ENCODE assay signal across 23 cellular contexts in the genomic region with DNA sequence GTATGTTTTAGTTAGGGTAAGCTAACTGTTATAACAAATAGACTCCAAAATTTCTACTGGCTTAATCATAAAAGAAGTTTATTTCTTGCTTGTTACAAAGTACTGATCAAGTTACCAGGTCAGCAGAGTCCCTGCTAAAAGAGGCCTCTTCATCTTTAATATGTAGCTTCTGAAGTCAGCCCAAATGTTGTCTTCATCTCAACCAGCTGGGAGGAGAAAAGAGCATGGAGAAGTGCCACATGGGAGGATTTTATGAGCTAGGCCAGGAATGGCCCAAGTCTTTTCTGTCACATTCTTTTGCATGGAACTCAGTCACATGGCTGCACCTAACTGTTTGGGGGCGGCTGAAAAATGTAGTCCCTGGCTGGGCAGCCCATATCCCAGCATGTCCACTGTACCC.
DNase-seq lines count a peak whose midpoint lies in the region; ATAC-seq and TF ChIP-seq lines count a peak whose summit lies in the region.
"Had no signal": no experiment of that assay in that cellular context is flagged by ENCODE, and none has a peak within 500 bp of the region (broad histone marks: within the 10 kb centered on the region; RNA-seq: fewer than 3 reads in every experiment).

No MANE protein-coding gene starts in this region.

- no peak overlapping the region for H3K23ac ChIP-seq in mesenchymal stem cell (ENCODE audit: low read length in 2 of 2)

- H3K79me1 ChIP-seq in mesenchymal stem cell (replicated peaks; ENCODE audit: low read length, poor library complexity, severe bottlenecking): no peaks in the 10 kb centered on the region

- H3K9me3 ChIP-seq in endodermal cell (ENCODE audit: control insufficient read depth, low read length): peaks cover 7% of the 10 kb centered on the region
- no peaks in the 10 kb centered on the region for H3K9me3 ChIP-seq in mesenchymal stem cell (ENCODE audit: control insufficient read depth, low read length)
- no peaks in the 10 kb centered on the region for H3K9me3 ChIP-seq in gastrocnemius medialis
- H3K9me3 ChIP-seq: BLaER1 treated with 17β-estradiol and CSF1 and Interleukin-3, amounts not matched to agents 10 nM and 100 nM; Caco-2 had no signal

- H3K4me2 ChIP-seq in mesenchymal stem cell (ENCODE audit: low read length, poor library complexity, severe bottlenecking): no peak overlapping the region
- H3K4me2 ChIP-seq: BLaER1 treated with 17β-estradiol and CSF1 and Interleukin-3, amounts not matched to agents 10 nM and 100 nM had no signal

- H3K18ac ChIP-seq in mesenchymal stem cell (ENCODE audit: low read depth in 1 of 2, low read length in 2 of 2): no peak overlapping the region

- no peak overlapping the region for H2BK120ac ChIP-seq in mesenchymal stem cell (ENCODE audit: low read depth, low read length)

- H3K27me3 ChIP-seq in endodermal cell (ENCODE audit: control insufficient read depth, insufficient read depth, low read length, poor library complexity, severe bottlenecking) (no peaks in the 10 kb centered on the region), mesenchymal stem cell (ENCODE audit: control insufficient read depth in 1 of 2, insufficient read depth in 1 of 2, low read length in 2 of 2) (no peaks in the 10 kb centered on the region), gastrocnemius medialis (no peaks in the 10 kb centered on the region)
- H3K27me3 ChIP-seq: BLaER1 treated with 17β-estradiol and CSF1 and Interleukin-3, amounts not matched to agents 10 nM and 100 nM had no signal

- intact Hi-C loops in gastrocnemius medialis (cut with DNase I; ENCODE audit: low total_unique reads): no loop called here

- H3K4me1 ChIP-seq in endodermal cell (ENCODE audit: control insufficient read depth, insufficient read depth, low read length) (peaks cover 25% of the 10 kb centered on the region), mesenchymal stem cell (ENCODE audit: control insufficient read depth, insufficient read depth, low read depth, low read length) (peaks cover 2% of the 10 kb centered on the region), gastrocnemius medialis (no peaks in the 10 kb centered on the region)
- H3K4me1 ChIP-seq: BLaER1 treated with 17β-estradiol and CSF1 and Interleukin-3, amounts not matched to agents 10 nM and 100 nM had no signal

- H3K27me3 Mint-ChIP-seq in endodermal cell (ENCODE audit: insufficient read depth): no peaks in the 10 kb centered on the region
- H3K27me3 Mint-ChIP-seq: CD4-positive, alpha-beta T cell had no signal

- TF ChIP-seq POLR2A in gastrocnemius medialis (IDR thresholded peaks at IDR 0.05): no peak

- no peak overlapping the region for H3K27ac Mint-ChIP-seq in endodermal cell
- H3K27ac Mint-ChIP-seq: B cell; CD4-positive, alpha-beta T cell; CD8-positive, alpha-beta T cell had no signal

- DNase-seq in EH (ENCODE audit: low read depth) (peak; percentile 30), HFF-Myc (ENCODE audit: extremely low read depth, low read depth) (peak; percentile 14), endodermal cell (no peak), mesenchymal stem cell (no peak), SHP77 (lab: John Stamatoyannopoulos, UW) (no peak), gastrocnemius medialis (no peak), NOMO-1 treated with dmso at 0.1 percent for 144 hours (lab: John Stamatoyannopoulos, UW; ENCODE audit: unreplicated experiment) (no peak)
- DNase-seq: 8988T; AML-193; Caco-2; Calu3; CD4-positive, alpha-beta T cell; CD8-positive, alpha-beta T cell; DMS153; DMS53; DMS79; DND-41; GF-D8 had no signal

- H3K9ac ChIP-seq in endodermal cell (ENCODE audit: extremely low read depth, low read length, poor library complexity, severe bottlenecking) (no peak overlapping the region), mesenchymal stem cell (ENCODE audit: low read length) (no peak overlapping the region)
- H3K9ac ChIP-seq: BLaER1 treated with 17β-estradiol and CSF1 and Interleukin-3, amounts not matched to agents 10 nM and 100 nM had no signal

- no peak overlapping the region for H2AK5ac ChIP-seq in mesenchymal stem cell (ENCODE audit: low read length, severe bottlenecking)

- H3K36me3 Mint-ChIP-seq in endodermal cell (ENCODE audit: low read depth): no peaks in the 10 kb centered on the region

- H2AFZ ChIP-seq in mesenchymal stem cell (ENCODE audit: low read depth, low read length): no peak overlapping the region

- no peak overlapping the region for H4K91ac ChIP-seq in mesenchymal stem cell (ENCODE audit: low read length)

- no peak overlapping the region for H3K4ac ChIP-seq in mesenchymal stem cell (ENCODE audit: low read depth in 1 of 2, low read length in 2 of 2)

- H3K4me1 Mint-ChIP-seq in endodermal cell: peaks cover 29% of the 10 kb centered on the region
- H3K4me1 Mint-ChIP-seq: B cell had no signal

- 87 to 100% methylated on average over 1 of the region's 1 CpG for WGBS in endodermal cell (ENCODE audit: insufficient coverage in 1 of 2, insufficient read length in 1 of 2), 2 experiments
- WGBS in mesenchymal stem cell: 100% methylated on average over 1 of the region's 1 CpG

- H3K27ac ChIP-seq in endodermal cell (ENCODE audit: low read depth, low read length): no peak overlapping the region
- peak overlapping the region; percentile 25 for H3K27ac ChIP-seq in mesenchymal stem cell (ENCODE audit: low read length, poor library complexity, severe bottlenecking)
- no peak overlapping the region for H3K27ac ChIP-seq in gastrocnemius medialis
- H3K27ac ChIP-seq: BLaER1 treated with 17β-estradiol and CSF1 and Interleukin-3, amounts not matched to agents 10 nM and 100 nM; C4-2B had no signal

- TF ChIP-seq CTCF in HFF-Myc (IDR thresholded peaks at IDR 0.05; ENCODE audit: low read depth, low read length, missing control alignments) (no peak), endodermal cell (conservative IDR thresholded peaks at IDR 0.05) (no peak), gastrocnemius medialis (IDR thresholded peaks at IDR 0.05 in 4 of 5, conservative IDR thresholded peaks at IDR 0.05 in 1 of 5) (no peak)

- H3K9me3 Mint-ChIP-seq in endodermal cell: no peaks in the 10 kb centered on the region
- H3K9me3 Mint-ChIP-seq: CD4-positive, alpha-beta T cell; CD8-positive, alpha-beta T cell had no signal

- H3K14ac ChIP-seq in mesenchymal stem cell (ENCODE audit: low read length in 2 of 2): no peak overlapping the region

- H4K8ac ChIP-seq in mesenchymal stem cell (ENCODE audit: low read length): no peak overlapping the region

- in situ Hi-C loops in gastrocnemius medialis (cut with MboI; ENCODE audit: low sequenced_read_pairs in 4 of 4): no loop called here

- no peak overlapping the region for H2BK15ac ChIP-seq in mesenchymal stem cell (ENCODE audit: low read depth, poor library complexity, severe bottlenecking)

- no peak overlapping the region for H2BK5ac ChIP-seq in mesenchymal stem cell (ENCODE audit: low read depth, low read length, poor library complexity, severe bottlenecking)

- no peak for ATAC-seq in gastrocnemius medialis
- ATAC-seq in HG03196 (IDR thresholded peaks at IDR 0.05; ENCODE audit: unreplicated experiment): no peak
- ATAC-seq: CD8-positive, alpha-beta T cell; GM12878 had no signal

- no peak overlapping the region for H3K4me3 Mint-ChIP-seq in endodermal cell
- H3K4me3 Mint-ChIP-seq: B cell; CD4-positive, alpha-beta T cell; CD8-positive, alpha-beta T cell had no signal

- H3K36me3 ChIP-seq in endodermal cell (ENCODE audit: control insufficient read depth, insufficient read depth, low read length) (no peaks in the 10 kb centered on the region), mesenchymal stem cell (ENCODE audit: control insufficient read depth in 1 of 2, insufficient read depth in 2 of 2, low read depth in 1 of 2, low read length in 2 of 2) (no peaks in the 10 kb centered on the region), gastrocnemius medialis (no peaks in the 10 kb centered on the region)
- H3K36me3 ChIP-seq: BLaER1 treated with 17β-estradiol and CSF1 and Interleukin-3, amounts not matched to agents 10 nM and 100 nM had no signal

- H3K4me3 ChIP-seq in HFF-Myc (replicated peaks; ENCODE audit: low read depth, low read length): no peak overlapping the region
- H3K4me3 ChIP-seq in endodermal cell (ENCODE audit: low read length): peak overlapping the region; percentile 14
- H3K4me3 ChIP-seq in mesenchymal stem cell (ENCODE audit: insufficient read depth in 1 of 2, low read depth in 1 of 2, low read length in 2 of 2): no peak overlapping the region
- H3K4me3 ChIP-seq in gastrocnemius medialis: no peak overlapping the region
- H3K4me3 ChIP-seq: BLaER1 treated with 17β-estradiol and CSF1 and Interleukin-3, amounts not matched to agents 10 nM and 100 nM; GM12878 had no signal

- H2BK12ac ChIP-seq in mesenchymal stem cell (ENCODE audit: low read length in 2 of 2): no peak overlapping the region

Comparison
In these comparisons a context has a peak if more than half of its experiments do, and no peak if none do; other contexts are left out.
1. DNase-seq: peak in EH (single experiment) and HFF-Myc (single experiment); none in endodermal cell (single experiment), mesenchymal stem cell (single experiment), SHP77 (0 of 2), gastrocnemius medialis (0 of 2) and NOMO-1 treated with dmso at 0.1 percent for 144 hours (single experiment).